34 cellular contexts compared by ENCODE assay signal in the genomic region with DNA sequence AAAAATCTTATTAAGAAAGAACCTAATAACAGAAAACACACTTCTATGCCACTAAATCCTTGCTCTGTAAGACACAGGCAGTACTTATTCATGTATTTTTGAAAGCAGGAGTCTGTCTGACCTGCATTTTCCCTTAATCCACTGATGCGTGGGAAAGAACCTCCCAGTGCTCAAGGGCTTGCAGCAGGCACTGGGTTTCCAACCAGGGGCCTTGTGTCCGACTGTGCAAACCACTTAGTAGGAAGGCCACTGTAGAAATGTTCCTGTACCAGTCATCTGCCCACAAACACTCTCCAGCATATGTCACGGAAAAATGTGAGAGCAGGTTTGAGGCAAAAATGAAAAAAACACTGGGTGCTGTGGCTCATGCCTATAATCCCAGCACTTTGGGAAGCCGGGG. TPM values are rescaled to one million over a fixed set of nuclear protein-coding genes. Genes with fewer than 3 reads are reported as not detected.
"Had no signal": no experiment of that assay in that cellular context is flagged by ENCODE, and none has a peak within 500 bp of the region (broad histone marks: within the 10 kb centered on the region; RNA-seq: fewer than 3 reads in every experiment).

No MANE protein-coding gene starts in this region.

- H3K27ac Mint-ChIP-seq: nephron, neural progenitor cell, progenitor cell of endocrine pancreas had no signal

- H3K4me1 Mint-ChIP-seq: nephron, neural progenitor cell had no signal

- H3K4me3 Mint-ChIP-seq: naive thymus-derived CD4-positive, alpha-beta T cell; nephron; neural progenitor cell had no signal

- H3K27me3 ChIP-seq: esophagus muscularis mucosa, foreskin keratinocyte, heart right ventricle, left lung, neural progenitor cell, right atrium auricular region, suprapubic skin, vagina had no signal

- ATAC-seq: foreskin keratinocyte; heart right ventricle; left cardiac atrium; naive thymus-derived CD4-positive, alpha-beta T cell; sciatic nerve had no signal

- H3K4me1 ChIP-seq: foreskin keratinocyte, left lung, neural progenitor cell, parathyroid adenoma had no signal

- H3K27me3 Mint-ChIP-seq: naive thymus-derived CD4-positive, alpha-beta T cell; progenitor cell of endocrine pancreas had no signal

- H3K4me3 ChIP-seq: coronary artery, esophagus muscularis mucosa, heart right ventricle, left lung, neural progenitor cell, right atrium auricular region, smooth muscle cell, suprapubic skin, vagina had no signal

- DNase-seq: dermis blood vessel endothelial cell; effector memory CD4-positive, alpha-beta T cell; glutamatergic neuron; heart right ventricle; hippocampal formation; left cardiac atrium; left lung; mesenchymal stem cell; midbrain; stimulated activated CD4-positive, alpha-beta T cell treated with anti-CD3 and anti-CD28 coated beads, Interleukin-12 subunit alpha, Interleukin-12 subunit beta, amount 100 ng/mL, for 4 hours; stimulated activated CD4-positive, alpha-beta T cell treated with anti-CD3 and anti-CD28 coated beads, Interleukin-1b, Interleukin-23, amount 100 ng/mL, for 48 hours; stimulated activated CD4-positive, alpha-beta T cell treated with anti-CD3 and anti-CD28 coated beads, Interleukin-4, amount 100 ng/mL, for 1 hour; stimulated activated CD8-positive, alpha-beta memory T cell treated with anti-CD3 and anti-CD28 coated beads, Interleukin-4, amount 100 ng/mL, for 48 hours; stimulated activated naive CD4-positive, alpha-beta T cell treated with Interleukin-2 at 50 U/mL for 16 hours; trophoblast cell had no signal

- H3K27ac ChIP-seq: coronary artery, esophagus muscularis mucosa, foreskin keratinocyte, heart right ventricle, left lung, neural progenitor cell, parathyroid adenoma, right atrium auricular region, suprapubic skin, vagina had no signal

- H3K9me3 Mint-ChIP-seq: nephron, neural progenitor cell had no signal

- H3K9me3 ChIP-seq: esophagus muscularis mucosa, heart right ventricle, left lung, right atrium auricular region, suprapubic skin, vagina had no signal

RNA-seq across cellular contexts. Expression of gene CXCR6, which starts 12.4 kb away (rescaled TPM):
- total RNA-seq: dermis blood vessel endothelial cell, endothelial cell of umbilical vein, epithelial cell of proximal tubule, fibroblast of lung, foreskin keratinocyte, kidney epithelial cell, lung microvascular endothelial cell, osteoblast, progenitor cell of endocrine pancreas had no signal
- polyA plus RNA-seq: endothelial cell of umbilical vein, fibroblast of lung, foreskin keratinocyte had no signal
